1 cellular context compared by ENCODE assay signal in genomic region chr10:128373071-128373749, GRCh38.
TF ChIP-seq lines count a peak whose summit lies in the region.

No MANE protein-coding gene starts in this region.

TF ChIP-seq in GM12878, 131 proteins besides CTCF, POLR2A, EP300 and RAD21 (continued from another document):
- TF ChIP-seq SIX5 (IDR thresholded peaks at IDR 0.05; ENCODE audit: low read depth, low read length, severe bottlenecking), result no peak
- TF ChIP-seq, protein P1, sequence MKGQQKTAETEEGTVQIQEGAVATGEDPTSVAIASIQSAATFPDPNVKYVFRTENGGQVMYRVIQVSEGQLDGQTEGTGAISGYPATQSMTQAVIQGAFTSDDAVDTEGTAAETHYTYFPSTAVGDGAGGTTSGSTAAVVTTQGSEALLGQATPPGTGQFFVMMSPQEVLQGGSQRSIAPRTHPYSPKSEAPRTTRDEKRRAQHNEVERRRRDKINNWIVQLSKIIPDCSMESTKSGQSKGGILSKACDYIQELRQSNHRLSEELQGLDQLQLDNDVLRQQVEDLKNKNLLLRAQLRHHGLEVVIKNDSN (IDR thresholded peaks at IDR 0.05; ENCODE audit: borderline replicate concordance, extremely low read length, insufficient read depth, low read depth, low read length), result no peak
- 0 out of 2 replicates have a peak, but pooled peaks have one; percentile 42 for TF ChIP-seq JUND (IDR thresholded peaks at IDR 0.05; ENCODE audit: low read depth, low read length)
- no peak for TF ChIP-seq HDGF (IDR thresholded peaks at IDR 0.05)
- TF ChIP-seq POU2F2 (IDR thresholded peaks at IDR 0.05; ENCODE audit: borderline replicate concordance, low read depth, low read length), result peak; percentile 25; the same call in 1 of the 3 replicates
- TF ChIP-seq, protein P2, sequence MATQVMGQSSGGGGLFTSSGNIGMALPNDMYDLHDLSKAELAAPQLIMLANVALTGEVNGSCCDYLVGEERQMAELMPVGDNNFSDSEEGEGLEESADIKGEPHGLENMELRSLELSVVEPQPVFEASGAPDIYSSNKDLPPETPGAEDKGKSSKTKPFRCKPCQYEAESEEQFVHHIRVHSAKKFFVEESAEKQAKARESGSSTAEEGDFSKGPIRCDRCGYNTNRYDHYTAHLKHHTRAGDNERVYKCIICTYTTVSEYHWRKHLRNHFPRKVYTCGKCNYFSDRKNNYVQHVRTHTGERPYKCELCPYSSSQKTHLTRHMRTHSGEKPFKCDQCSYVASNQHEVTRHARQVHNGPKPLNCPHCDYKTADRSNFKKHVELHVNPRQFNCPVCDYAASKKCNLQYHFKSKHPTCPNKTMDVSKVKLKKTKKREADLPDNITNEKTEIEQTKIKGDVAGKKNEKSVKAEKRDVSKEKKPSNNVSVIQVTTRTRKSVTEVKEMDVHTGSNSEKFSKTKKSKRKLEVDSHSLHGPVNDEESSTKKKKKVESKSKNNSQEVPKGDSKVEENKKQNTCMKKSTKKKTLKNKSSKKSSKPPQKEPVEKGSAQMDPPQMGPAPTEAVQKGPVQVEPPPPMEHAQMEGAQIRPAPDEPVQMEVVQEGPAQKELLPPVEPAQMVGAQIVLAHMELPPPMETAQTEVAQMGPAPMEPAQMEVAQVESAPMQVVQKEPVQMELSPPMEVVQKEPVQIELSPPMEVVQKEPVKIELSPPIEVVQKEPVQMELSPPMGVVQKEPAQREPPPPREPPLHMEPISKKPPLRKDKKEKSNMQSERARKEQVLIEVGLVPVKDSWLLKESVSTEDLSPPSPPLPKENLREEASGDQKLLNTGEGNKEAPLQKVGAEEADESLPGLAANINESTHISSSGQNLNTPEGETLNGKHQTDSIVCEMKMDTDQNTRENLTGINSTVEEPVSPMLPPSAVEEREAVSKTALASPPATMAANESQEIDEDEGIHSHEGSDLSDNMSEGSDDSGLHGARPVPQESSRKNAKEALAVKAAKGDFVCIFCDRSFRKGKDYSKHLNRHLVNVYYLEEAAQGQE (IDR thresholded peaks at IDR 0.05; ENCODE audit: low read depth, low read length), result no peak
- peak; percentile 83 for TF ChIP-seq JUNB (IDR thresholded peaks at IDR 0.05)
- TF ChIP-seq SP1 (IDR thresholded peaks at IDR 0.05; ENCODE audit: low read depth, low read length), result no peak
